In the genomic region with DNA sequence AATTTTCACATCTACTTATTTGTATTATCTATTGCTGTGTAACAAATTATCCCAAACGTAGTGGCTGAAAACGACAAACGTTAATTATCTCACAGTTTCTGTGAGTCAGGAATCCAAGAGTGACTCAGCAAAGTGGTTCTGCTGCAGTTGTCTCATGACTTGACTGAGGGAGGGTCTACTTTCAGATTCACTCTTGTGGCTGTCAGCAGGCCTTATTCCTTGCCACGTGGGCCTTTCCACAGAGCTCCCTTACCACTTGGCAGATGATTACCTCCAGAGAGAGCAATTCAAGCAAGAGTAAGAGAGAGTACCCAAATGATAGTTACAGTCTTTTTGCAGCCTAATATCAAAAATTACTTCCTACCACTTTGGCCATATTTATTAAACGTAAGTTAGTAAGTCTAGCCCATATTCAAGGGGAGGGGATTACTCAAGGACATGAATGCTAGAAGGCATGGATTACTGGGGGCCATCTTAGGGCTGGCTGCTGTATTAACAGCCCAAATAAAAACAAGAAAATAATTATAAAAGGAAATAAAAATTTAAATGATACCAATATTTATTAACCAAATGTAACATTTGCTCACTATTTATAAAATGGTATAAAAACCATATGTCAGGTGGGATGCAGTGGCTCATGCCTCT, we compare ENCODE assay signal across 1 cellular context.
TF ChIP-seq lines count a peak whose summit lies in the region.

No MANE protein-coding gene starts in this region.

TF ChIP-seq in K562, 482 proteins besides CTCF, POLR2A, EP300 and RAD21 (continued from another document and continues in another):
- TF ChIP-seq, protein P1, sequence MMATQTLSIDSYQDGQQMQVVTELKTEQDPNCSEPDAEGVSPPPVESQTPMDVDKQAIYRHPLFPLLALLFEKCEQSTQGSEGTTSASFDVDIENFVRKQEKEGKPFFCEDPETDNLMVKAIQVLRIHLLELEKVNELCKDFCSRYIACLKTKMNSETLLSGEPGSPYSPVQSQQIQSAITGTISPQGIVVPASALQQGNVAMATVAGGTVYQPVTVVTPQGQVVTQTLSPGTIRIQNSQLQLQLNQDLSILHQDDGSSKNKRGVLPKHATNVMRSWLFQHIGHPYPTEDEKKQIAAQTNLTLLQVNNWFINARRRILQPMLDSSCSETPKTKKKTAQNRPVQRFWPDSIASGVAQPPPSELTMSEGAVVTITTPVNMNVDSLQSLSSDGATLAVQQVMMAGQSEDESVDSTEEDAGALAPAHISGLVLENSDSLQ (IDR thresholded peaks at IDR 0.05): peak; percentile 73
- TF ChIP-seq, protein P2, sequence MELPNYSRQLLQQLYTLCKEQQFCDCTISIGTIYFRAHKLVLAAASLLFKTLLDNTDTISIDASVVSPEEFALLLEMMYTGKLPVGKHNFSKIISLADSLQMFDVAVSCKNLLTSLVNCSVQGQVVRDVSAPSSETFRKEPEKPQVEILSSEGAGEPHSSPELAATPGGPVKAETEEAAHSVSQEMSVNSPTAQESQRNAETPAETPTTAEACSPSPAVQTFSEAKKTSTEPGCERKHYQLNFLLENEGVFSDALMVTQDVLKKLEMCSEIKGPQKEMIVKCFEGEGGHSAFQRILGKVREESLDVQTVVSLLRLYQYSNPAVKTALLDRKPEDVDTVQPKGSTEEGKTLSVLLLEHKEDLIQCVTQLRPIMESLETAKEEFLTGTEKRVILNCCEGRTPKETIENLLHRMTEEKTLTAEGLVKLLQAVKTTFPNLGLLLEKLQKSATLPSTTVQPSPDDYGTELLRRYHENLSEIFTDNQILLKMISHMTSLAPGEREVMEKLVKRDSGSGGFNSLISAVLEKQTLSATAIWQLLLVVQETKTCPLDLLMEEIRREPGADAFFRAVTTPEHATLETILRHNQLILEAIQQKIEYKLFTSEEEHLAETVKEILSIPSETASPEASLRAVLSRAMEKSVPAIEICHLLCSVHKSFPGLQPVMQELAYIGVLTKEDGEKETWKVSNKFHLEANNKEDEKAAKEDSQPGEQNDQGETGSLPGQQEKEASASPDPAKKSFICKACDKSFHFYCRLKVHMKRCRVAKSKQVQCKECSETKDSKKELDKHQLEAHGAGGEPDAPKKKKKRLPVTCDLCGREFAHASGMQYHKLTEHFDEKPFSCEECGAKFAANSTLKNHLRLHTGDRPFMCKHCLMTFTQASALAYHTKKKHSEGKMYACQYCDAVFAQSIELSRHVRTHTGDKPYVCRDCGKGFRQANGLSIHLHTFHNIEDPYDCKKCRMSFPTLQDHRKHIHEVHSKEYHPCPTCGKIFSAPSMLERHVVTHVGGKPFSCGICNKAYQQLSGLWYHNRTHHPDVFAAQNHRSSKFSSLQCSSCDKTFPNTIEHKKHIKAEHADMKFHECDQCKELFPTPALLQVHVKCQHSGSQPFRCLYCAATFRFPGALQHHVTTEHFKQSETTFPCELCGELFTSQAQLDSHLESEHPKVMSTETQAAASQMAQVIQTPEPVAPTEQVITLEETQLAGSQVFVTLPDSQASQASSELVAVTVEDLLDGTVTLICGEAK (IDR thresholded peaks at IDR 0.05): no peak
- TF ChIP-seq, protein P2 (CRISPR knock-in tag; IDR thresholded peaks at IDR 0.05): no peak
- peak; percentile 58 for TF ChIP-seq SMAD4 (CRISPR knock-in tag; conservative IDR thresholded peaks at IDR 0.05)
- TF ChIP-seq TBL1XR1 (IDR thresholded peaks at IDR 0.05; ENCODE audit: low read length in 2 of 2): no peak
- TF ChIP-seq, protein P3, sequence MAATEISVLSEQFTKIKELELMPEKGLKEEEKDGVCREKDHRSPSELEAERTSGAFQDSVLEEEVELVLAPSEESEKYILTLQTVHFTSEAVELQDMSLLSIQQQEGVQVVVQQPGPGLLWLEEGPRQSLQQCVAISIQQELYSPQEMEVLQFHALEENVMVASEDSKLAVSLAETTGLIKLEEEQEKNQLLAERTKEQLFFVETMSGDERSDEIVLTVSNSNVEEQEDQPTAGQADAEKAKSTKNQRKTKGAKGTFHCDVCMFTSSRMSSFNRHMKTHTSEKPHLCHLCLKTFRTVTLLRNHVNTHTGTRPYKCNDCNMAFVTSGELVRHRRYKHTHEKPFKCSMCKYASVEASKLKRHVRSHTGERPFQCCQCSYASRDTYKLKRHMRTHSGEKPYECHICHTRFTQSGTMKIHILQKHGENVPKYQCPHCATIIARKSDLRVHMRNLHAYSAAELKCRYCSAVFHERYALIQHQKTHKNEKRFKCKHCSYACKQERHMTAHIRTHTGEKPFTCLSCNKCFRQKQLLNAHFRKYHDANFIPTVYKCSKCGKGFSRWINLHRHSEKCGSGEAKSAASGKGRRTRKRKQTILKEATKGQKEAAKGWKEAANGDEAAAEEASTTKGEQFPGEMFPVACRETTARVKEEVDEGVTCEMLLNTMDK (IDR thresholded peaks at IDR 0.05; ENCODE audit: borderline replicate concordance, insufficient read depth, low read depth, low read length, poor library complexity, severe bottlenecking): no peak
- TF ChIP-seq TAF7 (tag; IDR thresholded peaks at IDR 0.05): no peak
- no peak for TF ChIP-seq CHD1 (IDR thresholded peaks at IDR 0.05; ENCODE audit: low read length)
- TF ChIP-seq, protein P4, sequence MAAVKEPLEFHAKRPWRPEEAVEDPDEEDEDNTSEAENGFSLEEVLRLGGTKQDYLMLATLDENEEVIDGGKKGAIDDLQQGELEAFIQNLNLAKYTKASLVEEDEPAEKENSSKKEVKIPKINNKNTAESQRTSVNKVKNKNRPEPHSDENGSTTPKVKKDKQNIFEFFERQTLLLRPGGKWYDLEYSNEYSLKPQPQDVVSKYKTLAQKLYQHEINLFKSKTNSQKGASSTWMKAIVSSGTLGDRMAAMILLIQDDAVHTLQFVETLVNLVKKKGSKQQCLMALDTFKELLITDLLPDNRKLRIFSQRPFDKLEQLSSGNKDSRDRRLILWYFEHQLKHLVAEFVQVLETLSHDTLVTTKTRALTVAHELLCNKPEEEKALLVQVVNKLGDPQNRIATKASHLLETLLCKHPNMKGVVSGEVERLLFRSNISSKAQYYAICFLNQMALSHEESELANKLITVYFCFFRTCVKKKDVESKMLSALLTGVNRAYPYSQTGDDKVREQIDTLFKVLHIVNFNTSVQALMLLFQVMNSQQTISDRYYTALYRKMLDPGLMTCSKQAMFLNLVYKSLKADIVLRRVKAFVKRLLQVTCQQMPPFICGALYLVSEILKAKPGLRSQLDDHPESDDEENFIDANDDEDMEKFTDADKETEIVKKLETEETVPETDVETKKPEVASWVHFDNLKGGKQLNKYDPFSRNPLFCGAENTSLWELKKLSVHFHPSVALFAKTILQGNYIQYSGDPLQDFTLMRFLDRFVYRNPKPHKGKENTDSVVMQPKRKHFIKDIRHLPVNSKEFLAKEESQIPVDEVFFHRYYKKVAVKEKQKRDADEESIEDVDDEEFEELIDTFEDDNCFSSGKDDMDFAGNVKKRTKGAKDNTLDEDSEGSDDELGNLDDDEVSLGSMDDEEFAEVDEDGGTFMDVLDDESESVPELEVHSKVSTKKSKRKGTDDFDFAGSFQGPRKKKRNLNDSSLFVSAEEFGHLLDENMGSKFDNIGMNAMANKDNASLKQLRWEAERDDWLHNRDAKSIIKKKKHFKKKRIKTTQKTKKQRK (IDR thresholded peaks at IDR 0.05; ENCODE audit: borderline replicate concordance, low read depth, low read length): no peak
- TF ChIP-seq, protein P5, sequence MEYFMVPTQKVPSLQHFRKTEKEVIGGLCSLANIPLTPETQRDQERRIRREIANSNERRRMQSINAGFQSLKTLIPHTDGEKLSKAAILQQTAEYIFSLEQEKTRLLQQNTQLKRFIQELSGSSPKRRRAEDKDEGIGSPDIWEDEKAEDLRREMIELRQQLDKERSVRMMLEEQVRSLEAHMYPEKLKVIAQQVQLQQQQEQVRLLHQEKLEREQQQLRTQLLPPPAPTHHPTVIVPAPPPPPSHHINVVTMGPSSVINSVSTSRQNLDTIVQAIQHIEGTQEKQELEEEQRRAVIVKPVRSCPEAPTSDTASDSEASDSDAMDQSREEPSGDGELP (CRISPR knock-in tag; IDR thresholded peaks at IDR 0.05; ENCODE audit: borderline replicate concordance): peak; percentile 23; the same call in 1 of the 2 replicates
- TF ChIP-seq, protein P6, sequence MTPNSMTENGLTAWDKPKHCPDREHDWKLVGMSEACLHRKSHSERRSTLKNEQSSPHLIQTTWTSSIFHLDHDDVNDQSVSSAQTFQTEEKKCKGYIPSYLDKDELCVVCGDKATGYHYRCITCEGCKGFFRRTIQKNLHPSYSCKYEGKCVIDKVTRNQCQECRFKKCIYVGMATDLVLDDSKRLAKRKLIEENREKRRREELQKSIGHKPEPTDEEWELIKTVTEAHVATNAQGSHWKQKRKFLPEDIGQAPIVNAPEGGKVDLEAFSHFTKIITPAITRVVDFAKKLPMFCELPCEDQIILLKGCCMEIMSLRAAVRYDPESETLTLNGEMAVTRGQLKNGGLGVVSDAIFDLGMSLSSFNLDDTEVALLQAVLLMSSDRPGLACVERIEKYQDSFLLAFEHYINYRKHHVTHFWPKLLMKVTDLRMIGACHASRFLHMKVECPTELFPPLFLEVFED (CRISPR knock-in tag; conservative IDR thresholded peaks at IDR 0.05): no peak
- TF ChIP-seq TAF9B (IDR thresholded peaks at IDR 0.05; ENCODE audit: partially characterized antibody): peak; percentile 74
- TF ChIP-seq, protein P7, sequence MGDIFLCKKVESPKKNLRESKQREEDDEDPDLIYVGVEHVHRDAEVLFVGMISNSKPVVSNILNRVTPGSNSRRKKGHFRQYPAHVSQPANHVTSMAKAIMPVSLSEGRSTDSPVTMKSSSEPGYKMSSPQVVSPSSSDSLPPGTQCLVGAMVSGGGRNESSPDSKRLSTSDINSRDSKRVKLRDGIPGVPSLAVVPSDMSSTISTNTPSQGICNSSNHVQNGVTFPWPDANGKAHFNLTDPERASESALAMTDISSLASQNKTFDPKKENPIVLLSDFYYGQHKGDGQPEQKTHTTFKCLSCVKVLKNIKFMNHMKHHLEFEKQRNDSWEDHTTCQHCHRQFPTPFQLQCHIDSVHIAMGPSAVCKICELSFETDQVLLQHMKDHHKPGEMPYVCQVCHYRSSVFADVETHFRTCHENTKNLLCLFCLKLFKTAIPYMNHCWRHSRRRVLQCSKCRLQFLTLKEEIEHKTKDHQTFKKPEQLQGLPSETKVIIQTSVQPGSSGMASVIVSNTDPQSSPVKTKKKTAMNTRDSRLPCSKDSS (IDR thresholded peaks at IDR 0.05; ENCODE audit: low read depth, partially characterized antibody): no peak
- no peak for TF ChIP-seq FOXA3 (CRISPR knock-in tag; conservative IDR thresholded peaks at IDR 0.05 in 1 of 2, IDR thresholded peaks at IDR 0.05 in 1 of 2)
- TF ChIP-seq ZNF146 (CRISPR knock-in tag; IDR thresholded peaks at IDR 0.05; ENCODE audit: unreplicated experiment): no peak
- TF ChIP-seq RNF2 (IDR thresholded peaks at IDR 0.05): peak; percentile 62; the same call in 1 of the 2 replicates
- TF ChIP-seq, protein P8, sequence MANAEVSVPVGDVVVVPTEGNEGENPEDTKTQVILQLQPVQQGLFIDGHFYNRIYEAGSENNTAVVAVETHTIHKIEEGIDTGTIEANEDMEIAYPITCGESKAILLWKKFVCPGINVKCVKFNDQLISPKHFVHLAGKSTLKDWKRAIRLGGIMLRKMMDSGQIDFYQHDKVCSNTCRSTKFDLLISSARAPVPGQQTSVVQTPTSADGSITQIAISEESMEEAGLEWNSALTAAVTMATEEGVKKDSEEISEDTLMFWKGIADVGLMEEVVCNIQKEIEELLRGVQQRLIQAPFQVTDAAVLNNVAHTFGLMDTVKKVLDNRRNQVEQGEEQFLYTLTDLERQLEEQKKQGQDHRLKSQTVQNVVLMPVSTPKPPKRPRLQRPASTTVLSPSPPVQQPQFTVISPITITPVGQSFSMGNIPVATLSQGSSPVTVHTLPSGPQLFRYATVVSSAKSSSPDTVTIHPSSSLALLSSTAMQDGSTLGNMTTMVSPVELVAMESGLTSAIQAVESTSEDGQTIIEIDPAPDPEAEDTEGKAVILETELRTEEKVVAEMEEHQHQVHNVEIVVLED (CRISPR knock-in tag; IDR thresholded peaks at IDR 0.05): no peak
- TF ChIP-seq PURB (CRISPR knock-in tag; IDR thresholded peaks at IDR 0.05; ENCODE audit: low read depth): no peak
- no peak for TF ChIP-seq KAT8 (IDR thresholded peaks at IDR 0.05; ENCODE audit: low read depth)
- peak; percentile 98 for TF ChIP-seq NFE2 (IDR thresholded peaks at IDR 0.05; ENCODE audit: low read depth)
- no peak for TF ChIP-seq KLF16 (IDR thresholded peaks at IDR 0.05)
- no peak for TF ChIP-seq TSC22D4 (tag; IDR thresholded peaks at IDR 0.05)
- TF ChIP-seq ZNF24 (IDR thresholded peaks at IDR 0.05): no peak
- TF ChIP-seq ZNF140 (CRISPR knock-in tag; IDR thresholded peaks at IDR 0.05): no peak
- TF ChIP-seq KHSRP (IDR thresholded peaks at IDR 0.05): no peak
- no peak for TF ChIP-seq FOXJ3 (CRISPR knock-in tag; IDR thresholded peaks at IDR 0.05)
- TF ChIP-seq, protein P9, sequence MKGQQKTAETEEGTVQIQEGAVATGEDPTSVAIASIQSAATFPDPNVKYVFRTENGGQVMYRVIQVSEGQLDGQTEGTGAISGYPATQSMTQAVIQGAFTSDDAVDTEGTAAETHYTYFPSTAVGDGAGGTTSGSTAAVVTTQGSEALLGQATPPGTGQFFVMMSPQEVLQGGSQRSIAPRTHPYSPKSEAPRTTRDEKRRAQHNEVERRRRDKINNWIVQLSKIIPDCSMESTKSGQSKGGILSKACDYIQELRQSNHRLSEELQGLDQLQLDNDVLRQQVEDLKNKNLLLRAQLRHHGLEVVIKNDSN (CRISPR knock-in tag; IDR thresholded peaks at IDR 0.05): peak; percentile 71
- TF ChIP-seq ZFP36 (IDR thresholded peaks at IDR 0.05; ENCODE audit: low read depth, low read length, partially characterized antibody): no peak
- TF ChIP-seq ZNF830 (CRISPR knock-in tag; IDR thresholded peaks at IDR 0.05): no peak
- peak; percentile 35; the same call in 1 of the 2 replicates for TF ChIP-seq CC2D1A (IDR thresholded peaks at IDR 0.05)
- TF ChIP-seq SP1 (CRISPR knock-in tag; IDR thresholded peaks at IDR 0.05): no peak
- no peak for TF ChIP-seq KDM1A (IDR thresholded peaks at IDR 0.05)
- peak; percentile 49 for TF ChIP-seq TEAD4 (IDR thresholded peaks at IDR 0.05; ENCODE audit: low read length)
- TF ChIP-seq TEAD4 (CRISPR knock-in tag; IDR thresholded peaks at IDR 0.05; ENCODE audit: borderline replicate concordance): no peak
